In genomic region chrX:56728752-56729151, GRCh38 we compare ENCODE assay signal across 8 cellular contexts. TPM values are rescaled to one million over a fixed set of nuclear protein-coding genes. Genes with fewer than 3 reads are reported as not detected.
DNase-seq lines count a peak whose midpoint lies in the region; ATAC-seq and TF ChIP-seq lines count a peak whose summit lies in the region.

No MANE protein-coding gene starts in this region.

- H3K9me3 Mint-ChIP-seq in IgD-negative memory B cell, result no peaks in the 10 kb centered on the region
- H3K9me3 Mint-ChIP-seq in activated CD4-positive, alpha-beta memory T cell treated with anti-CD3 and anti-CD28 coated beads for 36 hours, result no peaks in the 10 kb centered on the region

- H3K36me3 Mint-ChIP-seq in IgD-negative memory B cell, result no peaks in the 10 kb centered on the region
- peaks cover 2% of the 10 kb centered on the region for H3K36me3 Mint-ChIP-seq in activated CD4-positive, alpha-beta memory T cell treated with anti-CD3 and anti-CD28 coated beads for 36 hours

- ATAC-seq in GM21367 (IDR thresholded peaks at IDR 0.05; ENCODE audit: unreplicated experiment), result peak; percentile 44

- H3K4me1 Mint-ChIP-seq in IgD-negative memory B cell, result peaks cover 3 to 14% (median 11%) of the 10 kb centered on the region in 3 donors
- H3K4me1 Mint-ChIP-seq in activated CD4-positive, alpha-beta memory T cell treated with anti-CD3 and anti-CD28 coated beads for 36 hours (ENCODE audit: low read depth), result peaks cover 24% of the 10 kb centered on the region

- peak overlapping the region; percentile 75 to 80 for H3K4me3 ChIP-seq in foreskin fibroblast (ENCODE audit: low read depth in 1 of 2, low read length in 2 of 2)
- H3K4me3 ChIP-seq in retinal pigment epithelial cell (ENCODE audit: low read length), result peak overlapping the region; percentile 78
- H3K4me3 ChIP-seq in lower leg skin (ENCODE audit: low read depth, poor library complexity, severe bottlenecking), result no peak overlapping the region

- POLR2A ChIA-PET in activated CD4-positive, alpha-beta memory T cell treated with anti-CD3 and anti-CD28 coated beads for 36 hours (lab: Charles Lee), result interaction anchor here (1.0 to 2.3 kb wide), 3 partner anchors 155 to 496 kb away, joined by 4 to 11 read pairs (median 7); partner anchors contain the start of gene UBQLN2

- TF ChIP-seq CTCF in foreskin fibroblast (IDR thresholded peaks at IDR 0.05; ENCODE audit: low read depth, low read length) (no peak), retinal pigment epithelial cell (conservative IDR thresholded peaks at IDR 0.05; ENCODE audit: low read depth, low read length) (no peak), lower leg skin (IDR thresholded peaks at IDR 0.05) (no peak)

- H3K27me3 Mint-ChIP-seq in IgD-negative memory B cell, result no peaks in the 10 kb centered on the region
- H3K27me3 Mint-ChIP-seq in activated CD4-positive, alpha-beta memory T cell treated with anti-CD3 and anti-CD28 coated beads for 36 hours, result no peaks in the 10 kb centered on the region

- H3K27ac Mint-ChIP-seq in IgD-negative memory B cell, result peak overlapping the region; percentile 72 to 94 (median 92)
- H3K27ac Mint-ChIP-seq in activated CD4-positive, alpha-beta memory T cell treated with anti-CD3 and anti-CD28 coated beads for 36 hours, result peak overlapping the region; percentile 87

- WGBS in lower leg skin, 2 donors, result 1 to 24% methylated on average over 8 of the region's 8 CpGs

- intact Hi-C loops in activated CD4-positive, alpha-beta memory T cell treated with anti-CD3 and anti-CD28 coated beads for 36 hours (cut with micrococcal nuclease), result loop anchor here (2.0 to 5.0 kb wide), 5 partner anchors 72 to 1921 kb away; partner anchors contain the start of gene MAGED2
- intact Hi-C loops in lower leg skin (cut with DNase I; ENCODE audit: low total_unique reads), result no loop called here

- peak overlapping the region; percentile 82 to 97 (median 92) for H3K4me3 Mint-ChIP-seq in IgD-negative memory B cell
- peak overlapping the region; percentile 82 for H3K4me3 Mint-ChIP-seq in activated CD4-positive, alpha-beta memory T cell treated with anti-CD3 and anti-CD28 coated beads for 36 hours

- peak; percentile 15 for DNase-seq in COLO668 (lab: John Stamatoyannopoulos, UW; ENCODE audit: unreplicated experiment)
- DNase-seq in activated CD4-positive, alpha-beta memory T cell treated with anti-CD3 and anti-CD28 coated beads for 36 hours, result peak; percentile 38
- DNase-seq in foreskin fibroblast, result peak; percentile 14 to 48
- DNase-seq in retinal pigment epithelial cell (ENCODE audit: low read depth), result no peak
- no peak for DNase-seq in CD1c-positive myeloid dendritic cell (ENCODE audit: extremely low spot score)
- no peak for DNase-seq in lower leg skin (ENCODE audit: low spot score in 2 of 2)

- CTCF ChIA-PET in activated CD4-positive, alpha-beta memory T cell treated with anti-CD3 and anti-CD28 coated beads for 36 hours (lab: Charles Lee), result interaction anchor here (0.9 to 3.9 kb wide), 5 partner anchors 10 to 447 kb away, joined by 3 to 88 read pairs (median 4); no protein-coding TSS in a partner anchor

- no peak for TF ChIP-seq POLR2A in lower leg skin (IDR thresholded peaks at IDR 0.05)

RNA-seq across cellular contexts. Expression of gene NBDY, which starts 0.3 kb away (rescaled TPM):
- polyA plus RNA-seq in IgD-negative memory B cell, result 59.1 TPM
- total RNA-seq in activated CD4-positive, alpha-beta memory T cell treated with anti-CD3 and anti-CD28 coated beads for 36 hours, result 10 to 100 TPM; 45.1 to 50.0 TPM
- 10 to 100 TPM; 13.7 to 23.5 (median 16.6) TPM for total RNA-seq in lower leg skin

Comparison
In these comparisons a context has a peak if more than half of its experiments do, and no peak if none do; other contexts are left out.
1. DNase-seq: peak in COLO668 (single experiment), activated CD4-positive, alpha-beta memory T cell treated with anti-CD3 and anti-CD28 coated beads for 36 hours (single experiment) and foreskin fibroblast (2 of 2); none in retinal pigment epithelial cell (single experiment), CD1c-positive myeloid dendritic cell (single experiment) and lower leg skin (0 of 2).